In genomic region chr2:215970425-215970824, GRCh38 we compare ENCODE assay signal across 17 cellular contexts. TPM values are rescaled to one million over a fixed set of nuclear protein-coding genes. Genes with fewer than 3 reads are reported as not detected.
DNase-seq lines count a peak whose midpoint lies in the region; ATAC-seq and TF ChIP-seq lines count a peak whose summit lies in the region.
"Had no signal": no experiment of that assay in that cellular context is flagged by ENCODE, and none has a peak within 500 bp of the region (broad histone marks: within the 10 kb centered on the region; RNA-seq: fewer than 3 reads in every experiment).

No MANE protein-coding gene starts in this region.

- peak; percentile 99 for ATAC-seq in stimulated activated effector memory CD8-positive, alpha-beta T cell treated with anti-CD3 and anti-CD28 coated beads, Interleukin-12 subunit alpha, Interleukin-12 subunit beta, amount 100 ng/mL, for 72 hours
- no peak for ATAC-seq in GM18505 (IDR thresholded peaks at IDR 0.05; ENCODE audit: unreplicated experiment)
- ATAC-seq: GM12878, HepG2, left lung had no signal

- H3K27ac ChIP-seq in mammary epithelial cell (ENCODE audit: insufficient read depth, low read depth, low read length): no peak overlapping the region
- H3K27ac ChIP-seq: left lung, right atrium auricular region had no signal

- H3K36me3 ChIP-seq in mammary epithelial cell (ENCODE audit: insufficient read depth, low read length): no peaks in the 10 kb centered on the region
- H3K36me3 ChIP-seq: left lung, right atrium auricular region had no signal

- peaks cover 19% of the 10 kb centered on the region for H3K4me1 ChIP-seq in mammary epithelial cell (ENCODE audit: insufficient read depth, low read length)

- H3K9me3 ChIP-seq in mammary epithelial cell (replicated peaks; ENCODE audit: insufficient read depth, low read length): no peaks in the 10 kb centered on the region
- H3K9me3 ChIP-seq: left lung, right atrium auricular region had no signal

- dilution Hi-C loops in mammary epithelial cell (cut with HindIII; ENCODE audit: low sequenced_read_pairs): no loop called here

- TF ChIP-seq CTCF in mammary epithelial cell (conservative IDR thresholded peaks at IDR 0.05 in 1 of 2, IDR thresholded peaks at IDR 0.05 in 1 of 2; ENCODE audit: extremely low read depth in 1 of 2, insufficient read depth in 1 of 2, low read depth in 1 of 2, low read length in 2 of 2): no peak

- peaks cover 10% of the 10 kb centered on the region for H3K36me3 Mint-ChIP-seq in stimulated activated effector memory CD8-positive, alpha-beta T cell treated with anti-CD3 and anti-CD28 coated beads, Interleukin-12 subunit alpha, Interleukin-12 subunit beta, amount 100 ng/mL, for 72 hours

- no peak overlapping the region for H3K4me3 ChIP-seq in mammary epithelial cell (replicated peaks in 1 of 3; ENCODE audit: insufficient read depth in 1 of 3, low read depth in 2 of 3, low read length in 3 of 3)
- H3K4me3 ChIP-seq: GM12878, left lung, right atrium auricular region had no signal

- no peak for TF ChIP-seq POLR2A in GM18505 (IDR thresholded peaks at IDR 0.05; ENCODE audit: borderline replicate concordance, extremely low read depth, insufficient read depth, insufficient read length)

- no peak overlapping the region for H3K4me2 ChIP-seq in mammary epithelial cell (ENCODE audit: insufficient read depth, low read depth, low read length)

- peaks cover 79% of the 10 kb centered on the region for H3K79me2 ChIP-seq in mammary epithelial cell (ENCODE audit: insufficient read depth, low read length)

- no peak overlapping the region for H2AFZ ChIP-seq in mammary epithelial cell (ENCODE audit: low read depth, low read length)

- DNase-seq in stimulated activated CD4-positive, alpha-beta T cell treated with anti-CD3 and anti-CD28 coated beads, Interleukin-15, amount 100 ng/mL, for 24 hours: peak; percentile 37
- DNase-seq in stimulated activated CD4-positive, alpha-beta T cell treated with anti-CD3 and anti-CD28 coated beads, Interleukin-2, amount 100 ng/mL, for 48 hours: no peak
- DNase-seq in RKO (ENCODE audit: low spot score): peak; percentile 64
- peak; percentile 48 for DNase-seq in mammary epithelial cell
- DNase-seq in stimulated activated effector memory CD8-positive, alpha-beta T cell treated with anti-CD3 and anti-CD28 coated beads, Interleukin-12 subunit alpha, Interleukin-12 subunit beta, amount 100 ng/mL, for 72 hours (ENCODE audit: low spot score in 2 of 2): no peak
- DNase-seq in NAMALWA (ENCODE audit: low spot score): no peak
- DNase-seq in posterior cingulate gyrus: no peak
- DNase-seq: activated CD8-positive, alpha-beta memory T cell treated with anti-CD3 and anti-CD28 coated beads, Interleukin-2, amount 50 U/mL, for 4 hours; AML-193; amniotic stem cell; left lung; NCI-H2081; trophoblast cell had no signal

- intact Hi-C loops in mammary epithelial cell (cut with micrococcal nuclease): no loop called here
- intact Hi-C loops in posterior cingulate gyrus (cut with DNase I): no loop called here

- H3K9me3 Mint-ChIP-seq in stimulated activated effector memory CD8-positive, alpha-beta T cell treated with anti-CD3 and anti-CD28 coated beads, Interleukin-12 subunit alpha, Interleukin-12 subunit beta, amount 100 ng/mL, for 72 hours: no peaks in the 10 kb centered on the region

- H3K27ac Mint-ChIP-seq in stimulated activated effector memory CD8-positive, alpha-beta T cell treated with anti-CD3 and anti-CD28 coated beads, Interleukin-12 subunit alpha, Interleukin-12 subunit beta, amount 100 ng/mL, for 72 hours: peak overlapping the region; percentile 22

- peaks cover 68% of the 10 kb centered on the region for H3K4me1 Mint-ChIP-seq in stimulated activated effector memory CD8-positive, alpha-beta T cell treated with anti-CD3 and anti-CD28 coated beads, Interleukin-12 subunit alpha, Interleukin-12 subunit beta, amount 100 ng/mL, for 72 hours

- CTCF ChIA-PET in mammary epithelial cell (lab: Charles Lee; ENCODE audit: low non-redundant PET): no interaction called here

- WGBS in mammary epithelial cell (ENCODE audit: low coverage, missing lambda C conversion rate): 95% methylated on average over 5 of the region's 5 CpGs

- in situ Hi-C loops in mammary epithelial cell (cut with MboI; ENCODE audit: low sequenced_read_pairs in 2 of 2): no loop called here

- no peak overlapping the region for H3K9ac ChIP-seq in mammary epithelial cell (ENCODE audit: insufficient read depth, low read length)

- H3K4me3 Mint-ChIP-seq in stimulated activated effector memory CD8-positive, alpha-beta T cell treated with anti-CD3 and anti-CD28 coated beads, Interleukin-12 subunit alpha, Interleukin-12 subunit beta, amount 100 ng/mL, for 72 hours: peak overlapping the region; percentile 30

- no TSS peak for BruUV-seq in mammary epithelial cell (replicated peaks; lab: Mats Ljungman, UMichigan)

- H3K27me3 ChIP-seq in mammary epithelial cell (ENCODE audit: insufficient read depth, low read length): no peaks in the 10 kb centered on the region
- H3K27me3 ChIP-seq: left lung, right atrium auricular region had no signal

- H4K20me1 ChIP-seq in mammary epithelial cell (ENCODE audit: insufficient read depth, low read length): no peaks in the 10 kb centered on the region

RNA-seq across cellular contexts. Expression of gene MREG, which starts 42.9 kb away (rescaled TPM):
- 10 to 100 TPM; 20.7 to 29.5 TPM for total RNA-seq in mammary epithelial cell
- polyA plus RNA-seq in mammary epithelial cell: 14.1 TPM
- 9.7 TPM for polyA minus RNA-seq in mammary epithelial cell

Comparison
In these comparisons a context has a peak if more than half of its experiments do, and no peak if none do; other contexts are left out.
1. DNase-seq: peak in stimulated activated CD4-positive, alpha-beta T cell treated with anti-CD3 and anti-CD28 coated beads, Interleukin-15, amount 100 ng/mL, for 24 hours (single experiment), RKO (single experiment) and mammary epithelial cell (single experiment); none in stimulated activated CD4-positive, alpha-beta T cell treated with anti-CD3 and anti-CD28 coated beads, Interleukin-2, amount 100 ng/mL, for 48 hours (0 of 2), stimulated activated effector memory CD8-positive, alpha-beta T cell treated with anti-CD3 and anti-CD28 coated beads, Interleukin-12 subunit alpha, Interleukin-12 subunit beta, amount 100 ng/mL, for 72 hours (0 of 2), NAMALWA (single experiment) and posterior cingulate gyrus (0 of 10).